Comparison of ENCODE assay signal across 34 cellular contexts in genomic region chr1:71434240-71434639, GRCh38.
"Had no signal": no experiment of that assay in that cellular context is flagged by ENCODE, and none has a peak within 500 bp of the region (broad histone marks: within the 10 kb centered on the region; RNA-seq: fewer than 3 reads in every experiment).

No MANE protein-coding gene starts in this region.

- H3K4me3 ChIP-seq: MG63 had no signal

- H3K9me3 ChIP-seq: MG63 had no signal

- H3K27ac ChIP-seq: KMS-11 had no signal

- H3K27me3 ChIP-seq: MG63 had no signal

- H3K9ac ChIP-seq: KMS-11 had no signal

- H3K36me3 ChIP-seq: MG63 had no signal

- DNase-seq: Karpas-422, Kasumi-1, MG63, MM.1S, MV-4-11, NCI-H1048, NCI-H1092, NCI-H1092 treated with DMSO at 0.1 percent for 48 hours, NCI-H1105, NCI-H1105 treated with DMSO at 0.1 percent for 48 hours, NCI-H1417, NCI-H1417 treated with DMSO at 0.1 percent for 48 hours, NCI-H1436, NCI-H1436 treated with DMSO at 0.1 percent for 48 hours, NCI-H146, NCI-H1694, NCI-H1694 treated with DMSO at 0.1 percent for 48 hours, NCI-H187, NCI-H187 treated with DMSO at 0.1 percent for 48 hours, NCI-H1930, NCI-H2029, NCI-H2029 treated with DMSO at 0.1 percent for 48 hours, NCI-H2081, NCI-H2081 treated with DMSO at 0.1 percent for 48 hours, NCI-H2107, NCI-H2171, NCI-H2171 treated with DMSO at 0.1 percent for 48 hours, NCI-H2227 treated with DMSO at 0.1 percent for 48 hours, NCI-H226, NCI-H345, NCI-H446, NCI-H446 treated with DMSO at 0.1 percent for 48 hours, NCI-H510A had no signal

- H3K4me2 ChIP-seq: KMS-11 had no signal
